In genomic region chr12:108812324-108812723, GRCh38 we compare ENCODE assay signal across 2 cellular contexts.
TF ChIP-seq lines count a peak whose summit lies in the region.

No MANE protein-coding gene starts in this region.

TF ChIP-seq in K562, 482 proteins besides CTCF, POLR2A, EP300 and RAD21:
- TF ChIP-seq ZFP36 (IDR thresholded peaks at IDR 0.05; ENCODE audit: low read depth, low read length, partially characterized antibody) (no peak), NCOA4 (IDR thresholded peaks at IDR 0.05; ENCODE audit: partially characterized antibody) (no peak), TRIM28 (IDR thresholded peaks at IDR 0.05) (no peak), SMARCB1 (IDR thresholded peaks at IDR 0.05; ENCODE audit: insufficient read length, low read depth) (no peak), RBM22 (IDR thresholded peaks at IDR 0.05; ENCODE audit: low read depth, low read length, poor library complexity, severe bottlenecking) (no peak), ATF3 (IDR thresholded peaks at IDR 0.05) (no peak), ATF3 (CRISPR knock-in tag; conservative IDR thresholded peaks at IDR 0.05) (no peak)
- TF ChIP-seq, protein P1, sequence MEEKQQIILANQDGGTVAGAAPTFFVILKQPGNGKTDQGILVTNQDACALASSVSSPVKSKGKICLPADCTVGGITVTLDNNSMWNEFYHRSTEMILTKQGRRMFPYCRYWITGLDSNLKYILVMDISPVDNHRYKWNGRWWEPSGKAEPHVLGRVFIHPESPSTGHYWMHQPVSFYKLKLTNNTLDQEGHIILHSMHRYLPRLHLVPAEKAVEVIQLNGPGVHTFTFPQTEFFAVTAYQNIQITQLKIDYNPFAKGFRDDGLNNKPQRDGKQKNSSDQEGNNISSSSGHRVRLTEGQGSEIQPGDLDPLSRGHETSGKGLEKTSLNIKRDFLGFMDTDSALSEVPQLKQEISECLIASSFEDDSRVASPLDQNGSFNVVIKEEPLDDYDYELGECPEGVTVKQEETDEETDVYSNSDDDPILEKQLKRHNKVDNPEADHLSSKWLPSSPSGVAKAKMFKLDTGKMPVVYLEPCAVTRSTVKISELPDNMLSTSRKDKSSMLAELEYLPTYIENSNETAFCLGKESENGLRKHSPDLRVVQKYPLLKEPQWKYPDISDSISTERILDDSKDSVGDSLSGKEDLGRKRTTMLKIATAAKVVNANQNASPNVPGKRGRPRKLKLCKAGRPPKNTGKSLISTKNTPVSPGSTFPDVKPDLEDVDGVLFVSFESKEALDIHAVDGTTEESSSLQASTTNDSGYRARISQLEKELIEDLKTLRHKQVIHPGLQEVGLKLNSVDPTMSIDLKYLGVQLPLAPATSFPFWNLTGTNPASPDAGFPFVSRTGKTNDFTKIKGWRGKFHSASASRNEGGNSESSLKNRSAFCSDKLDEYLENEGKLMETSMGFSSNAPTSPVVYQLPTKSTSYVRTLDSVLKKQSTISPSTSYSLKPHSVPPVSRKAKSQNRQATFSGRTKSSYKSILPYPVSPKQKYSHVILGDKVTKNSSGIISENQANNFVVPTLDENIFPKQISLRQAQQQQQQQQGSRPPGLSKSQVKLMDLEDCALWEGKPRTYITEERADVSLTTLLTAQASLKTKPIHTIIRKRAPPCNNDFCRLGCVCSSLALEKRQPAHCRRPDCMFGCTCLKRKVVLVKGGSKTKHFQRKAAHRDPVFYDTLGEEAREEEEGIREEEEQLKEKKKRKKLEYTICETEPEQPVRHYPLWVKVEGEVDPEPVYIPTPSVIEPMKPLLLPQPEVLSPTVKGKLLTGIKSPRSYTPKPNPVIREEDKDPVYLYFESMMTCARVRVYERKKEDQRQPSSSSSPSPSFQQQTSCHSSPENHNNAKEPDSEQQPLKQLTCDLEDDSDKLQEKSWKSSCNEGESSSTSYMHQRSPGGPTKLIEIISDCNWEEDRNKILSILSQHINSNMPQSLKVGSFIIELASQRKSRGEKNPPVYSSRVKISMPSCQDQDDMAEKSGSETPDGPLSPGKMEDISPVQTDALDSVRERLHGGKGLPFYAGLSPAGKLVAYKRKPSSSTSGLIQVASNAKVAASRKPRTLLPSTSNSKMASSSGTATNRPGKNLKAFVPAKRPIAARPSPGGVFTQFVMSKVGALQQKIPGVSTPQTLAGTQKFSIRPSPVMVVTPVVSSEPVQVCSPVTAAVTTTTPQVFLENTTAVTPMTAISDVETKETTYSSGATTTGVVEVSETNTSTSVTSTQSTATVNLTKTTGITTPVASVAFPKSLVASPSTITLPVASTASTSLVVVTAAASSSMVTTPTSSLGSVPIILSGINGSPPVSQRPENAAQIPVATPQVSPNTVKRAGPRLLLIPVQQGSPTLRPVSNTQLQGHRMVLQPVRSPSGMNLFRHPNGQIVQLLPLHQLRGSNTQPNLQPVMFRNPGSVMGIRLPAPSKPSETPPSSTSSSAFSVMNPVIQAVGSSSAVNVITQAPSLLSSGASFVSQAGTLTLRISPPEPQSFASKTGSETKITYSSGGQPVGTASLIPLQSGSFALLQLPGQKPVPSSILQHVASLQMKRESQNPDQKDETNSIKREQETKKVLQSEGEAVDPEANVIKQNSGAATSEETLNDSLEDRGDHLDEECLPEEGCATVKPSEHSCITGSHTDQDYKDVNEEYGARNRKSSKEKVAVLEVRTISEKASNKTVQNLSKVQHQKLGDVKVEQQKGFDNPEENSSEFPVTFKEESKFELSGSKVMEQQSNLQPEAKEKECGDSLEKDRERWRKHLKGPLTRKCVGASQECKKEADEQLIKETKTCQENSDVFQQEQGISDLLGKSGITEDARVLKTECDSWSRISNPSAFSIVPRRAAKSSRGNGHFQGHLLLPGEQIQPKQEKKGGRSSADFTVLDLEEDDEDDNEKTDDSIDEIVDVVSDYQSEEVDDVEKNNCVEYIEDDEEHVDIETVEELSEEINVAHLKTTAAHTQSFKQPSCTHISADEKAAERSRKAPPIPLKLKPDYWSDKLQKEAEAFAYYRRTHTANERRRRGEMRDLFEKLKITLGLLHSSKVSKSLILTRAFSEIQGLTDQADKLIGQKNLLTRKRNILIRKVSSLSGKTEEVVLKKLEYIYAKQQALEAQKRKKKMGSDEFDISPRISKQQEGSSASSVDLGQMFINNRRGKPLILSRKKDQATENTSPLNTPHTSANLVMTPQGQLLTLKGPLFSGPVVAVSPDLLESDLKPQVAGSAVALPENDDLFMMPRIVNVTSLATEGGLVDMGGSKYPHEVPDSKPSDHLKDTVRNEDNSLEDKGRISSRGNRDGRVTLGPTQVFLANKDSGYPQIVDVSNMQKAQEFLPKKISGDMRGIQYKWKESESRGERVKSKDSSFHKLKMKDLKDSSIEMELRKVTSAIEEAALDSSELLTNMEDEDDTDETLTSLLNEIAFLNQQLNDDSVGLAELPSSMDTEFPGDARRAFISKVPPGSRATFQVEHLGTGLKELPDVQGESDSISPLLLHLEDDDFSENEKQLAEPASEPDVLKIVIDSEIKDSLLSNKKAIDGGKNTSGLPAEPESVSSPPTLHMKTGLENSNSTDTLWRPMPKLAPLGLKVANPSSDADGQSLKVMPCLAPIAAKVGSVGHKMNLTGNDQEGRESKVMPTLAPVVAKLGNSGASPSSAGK (IDR thresholded peaks at IDR 0.05): no peak
TF ChIP-seq in K562: peak in this region for 0.

TF ChIP-seq in SK-N-SH treated with all-trans-retinoic acid at 6 μM for 48 hours, 23 proteins besides CTCF, POLR2A, EP300 and RAD21:
- TF ChIP-seq BACH2 (CRISPR knock-in tag; IDR thresholded peaks at IDR 0.05; ENCODE audit: borderline replicate concordance): no peak
- no peak for TF ChIP-seq CSDC2 (CRISPR knock-in tag; IDR thresholded peaks at IDR 0.05)
- TF ChIP-seq ISL1 (CRISPR knock-in tag; IDR thresholded peaks at IDR 0.05): no peak
- TF ChIP-seq, protein P2, sequence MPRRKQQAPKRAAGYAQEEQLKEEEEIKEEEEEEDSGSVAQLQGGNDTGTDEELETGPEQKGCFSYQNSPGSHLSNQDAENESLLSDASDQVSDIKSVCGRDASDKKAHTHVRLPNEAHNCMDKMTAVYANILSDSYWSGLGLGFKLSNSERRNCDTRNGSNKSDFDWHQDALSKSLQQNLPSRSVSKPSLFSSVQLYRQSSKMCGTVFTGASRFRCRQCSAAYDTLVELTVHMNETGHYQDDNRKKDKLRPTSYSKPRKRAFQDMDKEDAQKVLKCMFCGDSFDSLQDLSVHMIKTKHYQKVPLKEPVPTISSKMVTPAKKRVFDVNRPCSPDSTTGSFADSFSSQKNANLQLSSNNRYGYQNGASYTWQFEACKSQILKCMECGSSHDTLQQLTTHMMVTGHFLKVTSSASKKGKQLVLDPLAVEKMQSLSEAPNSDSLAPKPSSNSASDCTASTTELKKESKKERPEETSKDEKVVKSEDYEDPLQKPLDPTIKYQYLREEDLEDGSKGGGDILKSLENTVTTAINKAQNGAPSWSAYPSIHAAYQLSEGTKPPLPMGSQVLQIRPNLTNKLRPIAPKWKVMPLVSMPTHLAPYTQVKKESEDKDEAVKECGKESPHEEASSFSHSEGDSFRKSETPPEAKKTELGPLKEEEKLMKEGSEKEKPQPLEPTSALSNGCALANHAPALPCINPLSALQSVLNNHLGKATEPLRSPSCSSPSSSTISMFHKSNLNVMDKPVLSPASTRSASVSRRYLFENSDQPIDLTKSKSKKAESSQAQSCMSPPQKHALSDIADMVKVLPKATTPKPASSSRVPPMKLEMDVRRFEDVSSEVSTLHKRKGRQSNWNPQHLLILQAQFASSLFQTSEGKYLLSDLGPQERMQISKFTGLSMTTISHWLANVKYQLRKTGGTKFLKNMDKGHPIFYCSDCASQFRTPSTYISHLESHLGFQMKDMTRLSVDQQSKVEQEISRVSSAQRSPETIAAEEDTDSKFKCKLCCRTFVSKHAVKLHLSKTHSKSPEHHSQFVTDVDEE (CRISPR knock-in tag; IDR thresholded peaks at IDR 0.05): no peak
- TF ChIP-seq GLIS3 (CRISPR knock-in tag; IDR thresholded peaks at IDR 0.05): no peak
- TF ChIP-seq ZNF70 (CRISPR knock-in tag; IDR thresholded peaks at IDR 0.05): no peak
- TF ChIP-seq ESRRG (CRISPR knock-in tag; IDR thresholded peaks at IDR 0.05): no peak
- TF ChIP-seq PATZ1 (CRISPR knock-in tag; IDR thresholded peaks at IDR 0.05; ENCODE audit: borderline replicate concordance): no peak
